23 cellular contexts compared by ENCODE assay signal in the genomic region with DNA sequence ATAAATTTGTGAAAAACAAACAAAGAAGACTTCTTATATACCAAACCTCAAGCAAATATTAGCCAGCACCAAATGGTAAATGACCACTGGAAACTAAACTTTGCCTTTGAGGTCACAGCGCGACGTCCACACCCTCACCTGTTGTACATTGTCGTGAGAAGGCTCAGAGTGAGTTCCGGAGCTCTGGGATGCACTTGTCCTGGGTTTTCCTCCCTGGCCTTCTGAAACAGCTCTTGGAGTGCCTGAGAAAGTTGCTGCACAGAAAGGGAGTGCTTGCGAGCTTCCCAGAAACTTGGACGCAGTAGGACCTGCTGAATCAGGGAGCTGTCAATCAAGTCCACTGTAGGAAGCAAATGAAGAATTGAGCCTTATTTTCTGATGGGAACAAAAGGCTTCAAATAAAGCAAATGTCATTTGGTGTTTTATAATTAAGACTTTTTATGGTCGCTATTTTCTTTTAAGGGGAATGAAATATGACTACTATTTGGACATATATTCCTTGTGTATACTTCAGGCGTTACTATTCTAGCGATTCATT. TPM values are rescaled to one million over a fixed set of nuclear protein-coding genes. Genes with fewer than 3 reads are reported as not detected.
DNase-seq lines count a peak whose midpoint lies in the region; ATAC-seq, FAIRE-seq and TF ChIP-seq lines count a peak whose summit lies in the region.
"Had no signal": no experiment of that assay in that cellular context is flagged by ENCODE, and none has a peak within 500 bp of the region (broad histone marks: within the 10 kb centered on the region; RNA-seq: fewer than 3 reads in every experiment).

No MANE protein-coding gene starts in this region.

- H2BK5ac ChIP-seq in H9 (ENCODE audit: insufficient read length, low read length) = no peak overlapping the region

- H3K18ac ChIP-seq in H9 (ENCODE audit: insufficient read length, low read depth, low read length) = no peak overlapping the region

- no peaks in the 10 kb centered on the region for H4K20me1 ChIP-seq in H9 (ENCODE audit: control insufficient read depth, insufficient read depth, insufficient read length)

- H3K56ac ChIP-seq in H9 (ENCODE audit: insufficient read length, low read depth, low read length) = no peak overlapping the region

- CTCF ChIA-PET in HEK293 (lab: Yijun Ruan, JAX) = interaction anchor here (1.3 kb wide), 1 partner anchor 13 kb away, joined by 6 read pairs; no protein-coding TSS in a partner anchor

- H3K14ac ChIP-seq in H9 (ENCODE audit: insufficient read depth, low read length) = no peak overlapping the region

- H3K4me1 ChIP-seq in HEK293 (ENCODE audit: control insufficient read depth, insufficient read depth, low read length) (no peaks in the 10 kb centered on the region), mucosa of descending colon (ENCODE audit: low read depth) (no peaks in the 10 kb centered on the region), small intestine (ENCODE audit: control insufficient read depth in 2 of 2, insufficient read depth in 1 of 2, low read depth in 1 of 2, low read length in 1 of 2) (no peaks in the 10 kb centered on the region), H9 (ENCODE audit: insufficient read depth, low read length) (no peaks in the 10 kb centered on the region)
- H3K4me1 ChIP-seq: BE2C had no signal

- no peak overlapping the region for H4K8ac ChIP-seq in H9 (replicated peaks; ENCODE audit: insufficient read length, low read depth, low read length)

- TF ChIP-seq CTCF in HEK293 (tag by site-specific recombination; IDR thresholded peaks at IDR 0.05) = no peak
- TF ChIP-seq CTCF in VCaP (conservative IDR thresholded peaks at IDR 0.05) = no peak
- no peak for TF ChIP-seq CTCF in mucosa of descending colon (IDR thresholded peaks at IDR 0.05)
- TF ChIP-seq CTCF in H9 (conservative IDR thresholded peaks at IDR 0.05) = no peak

- 44 to 79% (median 57%) methylated on average over 10 of the region's 10 CpGs for WGBS in small intestine, 3 donors
- WGBS in H9 (ENCODE audit: extremely low coverage, insufficient read length, low lambda C conversion rate) = no CpG with 5 or more reads among the region's 10 CpGs

- DNase-seq in mucosa of descending colon (peak in 1 of 3 donors; percentile 14), small intestine (peak; percentile 7), putamen (ENCODE audit: low spot score) (no peak), H9 (no peak)
- DNase-seq: BE2C; C1 segment of cervical spinal cord; CD4-positive, CD25-positive, alpha-beta regulatory T cell; CD8-positive, alpha-beta memory T cell; COR-L47; DMS 273 treated with DMSO at 0.1 percent for 48 hours; DMS53; DND-41; EL; HCEC 1CT had no signal

- no peak overlapping the region for H2AFZ ChIP-seq in H9 (ENCODE audit: low read length)

- H2BK120ac ChIP-seq in H9 (ENCODE audit: low read depth, low read length, poor library complexity, severe bottlenecking) = no peak overlapping the region

- FAIRE-seq in small intestine (lab: Jason Lieb, UNC) = no peak
- FAIRE-seq: GM12878, GM19239 had no signal

- H3K4me3 Mint-ChIP-seq in H9 = no peak overlapping the region
- H3K4me3 Mint-ChIP-seq: CD4-positive, CD25-positive, alpha-beta regulatory T cell; CD8-positive, alpha-beta memory T cell had no signal

- H3K23ac ChIP-seq in H9 (ENCODE audit: insufficient read length, low read depth, low read length) = no peak overlapping the region

- POLR2A ChIA-PET in HEK293 (lab: Yijun Ruan, JAX) = no interaction called here

- H3K27me3 Mint-ChIP-seq in H9 (ENCODE audit: low read depth) = no peaks in the 10 kb centered on the region; the same call in 1 of the 2 replicates

- H3K23me2 ChIP-seq in H9 (ENCODE audit: insufficient read length, low read depth, low read length, poor library complexity, severe bottlenecking) = no peaks in the 10 kb centered on the region

- intact Hi-C loops in mucosa of descending colon (cut with DNase I, micrococcal nuclease) = loop anchor here in 1 of 2 donors (10.0 kb wide), 1 partner anchor 778 kb away; no protein-coding TSS in a partner anchor

- H3K79me1 ChIP-seq in H9 (ENCODE audit: insufficient read depth, low read depth, low read length, poor library complexity, severe bottlenecking) = no peaks in the 10 kb centered on the region

- H3K27ac Mint-ChIP-seq in H9 = no peak overlapping the region
- H3K27ac Mint-ChIP-seq: CD4-positive, CD25-positive, alpha-beta regulatory T cell; CD8-positive, alpha-beta memory T cell had no signal

- no peak overlapping the region for H3T11ph ChIP-seq in H9 (ENCODE audit: low read length)

- no peak overlapping the region for H2BK20ac ChIP-seq in H9 (ENCODE audit: low read depth, low read length, poor library complexity, severe bottlenecking)

- no peak overlapping the region for H4K5ac ChIP-seq in H9 (ENCODE audit: insufficient read length, low read depth, low read length)

- H3K9me3 Mint-ChIP-seq in H9 = no peaks in the 10 kb centered on the region
- H3K9me3 Mint-ChIP-seq: CD8-positive, alpha-beta memory T cell had no signal

- no peak overlapping the region for H2AK5ac ChIP-seq in H9 (ENCODE audit: insufficient read length, low read length)

- H3K4me3 ChIP-seq in HEK293 (ENCODE audit: low read depth, low read length) = no peak overlapping the region
- H3K4me3 ChIP-seq in mucosa of descending colon = no peak overlapping the region
- no peak overlapping the region for H3K4me3 ChIP-seq in small intestine (ENCODE audit: low read depth in 1 of 2, low read length in 2 of 2)
- H3K4me3 ChIP-seq: GM12878 had no signal

- H3K9ac ChIP-seq in H9 (ENCODE audit: extremely low read depth, insufficient read length, low read length) = no peak overlapping the region

- no peaks in the 10 kb centered on the region for H3K79me2 ChIP-seq in H9 (ENCODE audit: insufficient read depth, low read length)

- H3K4me2 ChIP-seq in H9 (ENCODE audit: insufficient read depth, insufficient read length, low read length) = no peak overlapping the region

- H2BK12ac ChIP-seq in H9 (ENCODE audit: insufficient read length, low read depth, low read length) = no peak overlapping the region

- H3K27ac ChIP-seq in HEK293 (ENCODE audit: extremely low read depth, low read depth, low read length) (no peak overlapping the region), VCaP (peak overlapping the region; percentile 89), small intestine (ENCODE audit: low read depth in 1 of 2, low read length in 1 of 2) (no peak overlapping the region), H9 (ENCODE audit: insufficient read length, low read depth, low read length) (no peak overlapping the region)

- H3K4ac ChIP-seq in H9 (ENCODE audit: low read depth, low read length) = no peak overlapping the region

- H3K36me3 ChIP-seq in HEK293 (ENCODE audit: control insufficient read depth in 2 of 2, insufficient read depth in 1 of 2, low read length in 2 of 2) (no peaks in the 10 kb centered on the region), mucosa of descending colon (ENCODE audit: low read depth) (no peaks in the 10 kb centered on the region), small intestine (ENCODE audit: control insufficient read depth in 2 of 2, insufficient read depth in 2 of 2, low read length in 2 of 2) (no peaks in the 10 kb centered on the region)
- H3K36me3 ChIP-seq: BE2C had no signal

- no peak overlapping the region for H2BK15ac ChIP-seq in H9 (ENCODE audit: low read depth, low read length)

- H3K9me3 ChIP-seq in HEK293 (ENCODE audit: control insufficient read depth, insufficient read depth, low read depth, low read length) (no peaks in the 10 kb centered on the region), mucosa of descending colon (no peaks in the 10 kb centered on the region), small intestine (ENCODE audit: control insufficient read depth, low read depth) (no peaks in the 10 kb centered on the region), H9 (ENCODE audit: control insufficient read depth, low read depth, low read length) (no peaks in the 10 kb centered on the region)
- H3K9me3 ChIP-seq: BE2C had no signal

- no peaks in the 10 kb centered on the region for H3K4me1 Mint-ChIP-seq in H9
- H3K4me1 Mint-ChIP-seq: CD4-positive, CD25-positive, alpha-beta regulatory T cell; CD8-positive, alpha-beta memory T cell had no signal

- H3K27me3 ChIP-seq in small intestine (ENCODE audit: control insufficient read depth in 2 of 2, insufficient read depth in 2 of 2, low read length in 2 of 2) = peaks cover 0 to 3% of the 10 kb centered on the region in 2 donors
- no peaks in the 10 kb centered on the region for H3K27me3 ChIP-seq in H9 (ENCODE audit: insufficient read depth, low read length)

- no peaks in the 10 kb centered on the region for H3K36me3 Mint-ChIP-seq in H9 (ENCODE audit: insufficient read depth in 1 of 3, low read depth in 3 of 3)
- H3K36me3 Mint-ChIP-seq: CD4-positive, CD25-positive, alpha-beta regulatory T cell; CD8-positive, alpha-beta memory T cell had no signal

- no peak overlapping the region for H4K91ac ChIP-seq in H9 (ENCODE audit: insufficient read length, low read depth, low read length)

- ATAC-seq in mucosa of descending colon = peak; percentile 61
- ATAC-seq in GM18511 (IDR thresholded peaks at IDR 0.05; ENCODE audit: unreplicated experiment) = no peak
- ATAC-seq: GM12878 had no signal

TF ChIP-seq in HEK293, 187 proteins besides CTCF, POLR2A, EP300 and RAD21:
- 0 out of 2 replicates have a peak, but pooled peaks have one; percentile 18 for TF ChIP-seq SCRT2 (tag by site-specific recombination; IDR thresholded peaks at IDR 0.05)
- TF ChIP-seq ZIC2 (tag by site-specific recombination; IDR thresholded peaks at IDR 0.05) = no peak

RNA-seq across cellular contexts. Expression of a gene that starts 11.0 kb away (rescaled TPM):
- total RNA-seq in mucosa of descending colon (not detected), H9 (2021) (not detected in 2 replicates)
- not detected for polyA plus RNA-seq in small intestine
- total RNA-seq: A172; CD4-positive, CD25-positive, alpha-beta regulatory T cell; CD8-positive, alpha-beta memory T cell; G401; H4; HT-29 had no signal
- polyA plus RNA-seq: CD4-positive, CD25-positive, alpha-beta regulatory T cell; CD8-positive, alpha-beta memory T cell had no signal

RNA-seq across cellular contexts. Expression of a gene that starts 57.9 kb away (rescaled TPM):
- total RNA-seq in mucosa of descending colon (under 1 TPM; 0.26 to 0.60 (median 0.34) TPM), H9 (2021) (1.3 and 1.4 TPM in 2 replicates)
- polyA plus RNA-seq in small intestine = under 1 TPM in 1 of 3 donors, not detected in 2; 0.31 TPM
- total RNA-seq: CD4-positive, CD25-positive, alpha-beta regulatory T cell; HT-29 had no signal
- polyA plus RNA-seq: CD4-positive, CD25-positive, alpha-beta regulatory T cell had no signal

RNA-seq across cellular contexts. Expression of a gene that starts 58.2 kb away (rescaled TPM):
- total RNA-seq in mucosa of descending colon (10 to 100 TPM; 19.3 to 23.3 (median 21.7) TPM), H9 (2021) (39.2 and 40.1 TPM in 2 replicates)
- polyA plus RNA-seq in small intestine = 10 to 100 TPM in 1 of 3 donors, 1 to 10 TPM in 2; 6.5 to 20.1 (median 6.8) TPM
